ENCODE assay signal across 20 cellular contexts in the genomic region with DNA sequence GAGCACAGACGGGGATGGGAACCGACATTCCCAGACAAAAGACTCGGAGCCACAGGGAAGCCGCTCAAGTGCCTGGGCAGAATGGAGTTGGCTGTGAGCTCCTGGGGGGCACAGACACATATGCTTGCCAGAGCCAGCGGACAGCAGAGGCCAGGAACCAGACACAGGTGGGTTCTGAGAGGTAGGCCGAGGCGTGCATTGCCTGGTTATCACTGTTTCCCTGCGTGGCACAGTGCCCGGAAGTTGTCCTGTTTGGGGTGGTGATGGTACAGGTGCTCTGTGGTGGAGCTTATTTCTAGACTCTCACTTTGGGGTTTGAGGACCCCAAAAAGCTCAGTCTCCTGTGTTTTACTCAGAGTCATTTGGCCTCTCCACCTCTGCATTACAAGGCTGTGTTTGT. TPM values are rescaled to one million over a fixed set of nuclear protein-coding genes. Genes with fewer than 3 reads are reported as not detected.
DNase-seq lines count a peak whose midpoint lies in the region; ATAC-seq, FAIRE-seq and TF ChIP-seq lines count a peak whose summit lies in the region.
"Had no signal": no experiment of that assay in that cellular context is flagged by ENCODE, and none has a peak within 500 bp of the region (broad histone marks: within the 10 kb centered on the region; RNA-seq: fewer than 3 reads in every experiment).

No MANE protein-coding gene starts in this region.

- H3K27me3 Mint-ChIP-seq in nephron (ENCODE audit: low read depth): peaks cover 26% of the 10 kb centered on the region
- H3K27me3 Mint-ChIP-seq: CD4-positive, alpha-beta T cell had no signal

- no peaks in the 10 kb centered on the region for H3K27me3 ChIP-seq in heart left ventricle
- no peaks in the 10 kb centered on the region for H3K27me3 ChIP-seq in GM12878 (replicated peaks in 1 of 2; ENCODE audit: control insufficient read depth in 2 of 2, insufficient read depth in 2 of 2, low read length in 1 of 2)
- H3K27me3 ChIP-seq in upper lobe of right lung: no peaks in the 10 kb centered on the region
- H3K27me3 ChIP-seq in prostate gland (replicated peaks; ENCODE audit: insufficient read depth): no peaks in the 10 kb centered on the region
- H3K27me3 ChIP-seq: uterus had no signal

- H3K9me3 Mint-ChIP-seq in nephron: no peaks in the 10 kb centered on the region
- H3K9me3 Mint-ChIP-seq: CD4-positive, alpha-beta T cell; T-helper 1 cell treated with Interleukin-12 subunit alpha and Interleukin-12 subunit beta and Interleukin-4 antibody, amounts not matched to agents 30 μg/mL and 1 μg/mL, for 36 hours had no signal

- peaks cover 47% of the 10 kb centered on the region for H3K4me1 Mint-ChIP-seq in nephron

- peaks cover 0 to 6% (median 0%) of the 10 kb centered on the region in 9 donors for H3K36me3 ChIP-seq in heart left ventricle
- no peaks in the 10 kb centered on the region; a peak in 2 of 4 replicates for H3K36me3 ChIP-seq in GM12878 (ENCODE audit: control insufficient read depth in 2 of 2, insufficient read depth in 2 of 2, low read length in 1 of 2)
- H3K36me3 ChIP-seq in upper lobe of right lung: peaks cover 10% of the 10 kb centered on the region
- H3K36me3 ChIP-seq in prostate gland: no peaks in the 10 kb centered on the region
- H3K36me3 ChIP-seq: uterus had no signal

- TF ChIP-seq POLR2A in heart left ventricle (IDR thresholded peaks at IDR 0.05) (no peak), GM12878 (IDR thresholded peaks at IDR 0.05; ENCODE audit: low read depth, low read length) (no peak), prostate gland (IDR thresholded peaks at IDR 0.05) (no peak)

- no TSS peak for BruUV-seq in GM12878 (replicated peaks; lab: Mats Ljungman, UMichigan)

- H3K79me2 ChIP-seq in GM12878 (ENCODE audit: control insufficient read depth, insufficient read depth, low read length): peaks cover 25% of the 10 kb centered on the region
- H3K79me2 ChIP-seq: hepatocyte had no signal

- TF ChIP-seq CTCF in heart left ventricle (IDR thresholded peaks at IDR 0.05): no peak
- TF ChIP-seq CTCF in GM12878 (IDR thresholded peaks at IDR 0.05 in 2 of 3, conservative IDR thresholded peaks at IDR 0.05 in 1 of 3; ENCODE audit: control insufficient read depth in 2 of 3, extremely low read depth in 1 of 3, insufficient read depth in 1 of 3, low read depth in 3 of 3, low read length in 3 of 3): no peak
- no peak for TF ChIP-seq CTCF in nephron (IDR thresholded peaks at IDR 0.05; ENCODE audit: unreplicated experiment in 3 of 3)
- TF ChIP-seq CTCF in upper lobe of right lung (IDR thresholded peaks at IDR 0.05): no peak
- TF ChIP-seq CTCF in prostate gland (IDR thresholded peaks at IDR 0.05): no peak

- no peak for FAIRE-seq in GM12878 (lab: Jason Lieb, UNC)
- FAIRE-seq: K562 had no signal

- no peak for TF ChIP-seq RAD21 in GM12878 (IDR thresholded peaks at IDR 0.05; ENCODE audit: insufficient read depth, low read depth, low read length)

- no peak for TF ChIP-seq EP300 in GM12878 (IDR thresholded peaks at IDR 0.05; ENCODE audit: borderline replicate concordance in 1 of 2, control insufficient read depth in 1 of 2, low read depth in 2 of 2, low read length in 2 of 2)

- H3K27ac ChIP-seq in heart left ventricle (peak overlapping the region in 9 of 12 donors; percentile 12 to 89 (median 74)), GM12878 (ENCODE audit: control insufficient read depth, insufficient read depth) (no peak overlapping the region), upper lobe of right lung (no peak overlapping the region), prostate gland (no peak overlapping the region)
- H3K27ac ChIP-seq: hepatocyte had no signal

- H3K36me3 Mint-ChIP-seq in nephron (ENCODE audit: low read depth): no peaks in the 10 kb centered on the region

- H3K9me3 ChIP-seq in heart left ventricle (no peaks in the 10 kb centered on the region), GM12878 (replicated peaks; ENCODE audit: control insufficient read depth, insufficient read depth, low read length) (no peaks in the 10 kb centered on the region), upper lobe of right lung (no peaks in the 10 kb centered on the region), prostate gland (no peaks in the 10 kb centered on the region)
- H3K9me3 ChIP-seq: uterus had no signal

- peak overlapping the region; percentile 23 to 58 (median 48) for H3K4me3 Mint-ChIP-seq in nephron
- H3K4me3 Mint-ChIP-seq: T-helper 1 cell treated with Interleukin-12 subunit alpha and Interleukin-12 subunit beta and Interleukin-4 antibody, amounts not matched to agents 30 μg/mL and 1 μg/mL, for 36 hours had no signal

- POLR2A ChIA-PET in GM12878 (lab: Charles Lee): interaction anchor here (3.0 to 7.7 kb wide), 2 partner anchors 9 to 14 kb away, joined by 13 to 38 read pairs; no protein-coding TSS in a partner anchor

- intact Hi-C loops in heart left ventricle (cut with DNase I) (no loop called here), left cardiac atrium (cut with DNase I) (no loop called here), GM12878 (cut with micrococcal nuclease; ENCODE audit: unreplicated experiment) (no loop called here), upper lobe of right lung (cut with DNase I) (no loop called here), prostate gland (cut with DNase I) (no loop called here)

- no peak overlapping the region for H3K9ac ChIP-seq in GM12878 (ENCODE audit: control insufficient read depth, insufficient read depth, low read length)

- ATAC-seq in heart left ventricle (no peak), left cardiac atrium (no peak), GM12878 (no peak), upper lobe of right lung (no peak)
- ATAC-seq: esophagus mucosa, K562 had no signal

- H3K4me3 ChIP-seq in heart left ventricle (peak overlapping the region in 4 of 12 donors; percentile 57 to 84 (median 68)), GM12878 (no peak overlapping the region), upper lobe of right lung (peak overlapping the region; percentile 56), prostate gland (no peak overlapping the region)
- H3K4me3 ChIP-seq: hepatocyte, K562, smooth muscle cell, uterus had no signal

- CTCF ChIA-PET in GM12878 (lab: Yijun Ruan, JAX): interaction anchor here (1.3 kb wide), 1 partner anchor 9 kb away, joined by 7 read pairs; no protein-coding TSS in a partner anchor

- H4K20me1 ChIP-seq in GM12878 (ENCODE audit: control insufficient read depth, insufficient read depth): no peaks in the 10 kb centered on the region

- SMC1A ChIA-PET in GM12878 (lab: Charles Lee; ENCODE audit: uncharacterized antibody, unreplicated experiment): interaction anchor here (1.0 to 3.1 kb wide), 5 partner anchors 9 to 33 kb away, joined by 4 to 21 read pairs (median 5); no protein-coding TSS in a partner anchor

- in situ Hi-C loops in GM12878 (cut with MboI): no loop called here

- H3K4me1 ChIP-seq in heart left ventricle: peaks cover 12 to 73% (median 61%) of the 10 kb centered on the region in 12 donors
- H3K4me1 ChIP-seq in GM12878 (ENCODE audit: control insufficient read depth, insufficient read depth, low read length): peaks cover 46% of the 10 kb centered on the region
- peaks cover 52% of the 10 kb centered on the region for H3K4me1 ChIP-seq in upper lobe of right lung
- H3K4me1 ChIP-seq in prostate gland (replicated peaks): no peaks in the 10 kb centered on the region

- WGBS in heart left ventricle, 4 donors: 63 to 73% (median 71%) methylated on average over 4 to 9 of the region's 9 CpGs
- WGBS in GM12878 (ENCODE audit: insufficient coverage, insufficient replicate concordance, low lambda C conversion rate, missing lambda C conversion rate): 87% methylated on average over 9 of the region's 9 CpGs
- WGBS in prostate gland: 84% methylated on average over 9 of the region's 9 CpGs

- peak overlapping the region in 1 of 3 experiments; percentile 6 for H3K27ac Mint-ChIP-seq in nephron
- H3K27ac Mint-ChIP-seq: T-helper 1 cell treated with Interleukin-12 subunit alpha and Interleukin-12 subunit beta and Interleukin-4 antibody, amounts not matched to agents 30 μg/mL and 1 μg/mL, for 36 hours had no signal

- H2AFZ ChIP-seq in GM12878 (ENCODE audit: control insufficient read depth, low read depth, low read length): no peak overlapping the region
- H2AFZ ChIP-seq: hepatocyte had no signal

- peak overlapping the region; percentile 4 for H3K4me2 ChIP-seq in GM12878 (ENCODE audit: control insufficient read depth, insufficient read depth)
- H3K4me2 ChIP-seq: hepatocyte, smooth muscle cell had no signal

- DNase-seq in heart left ventricle: peak in 1 of 5 donors; percentile 26
- no peak for DNase-seq in left cardiac atrium
- DNase-seq in GM12878 (ENCODE audit: low read depth, low spot score): no peak
- no peak for DNase-seq in upper lobe of right lung
- no peak for DNase-seq in activated naive CD4-positive, alpha-beta T cell treated with Interleukin-2 at 50 U/mL for 16 hours
- no peak for DNase-seq in prostate gland (ENCODE audit: low spot score)
- DNase-seq in glomerular visceral epithelial cell (ENCODE audit: extremely low spot score): no peak
- DNase-seq: DMS79, NCI-H2171, uterus had no signal

- RAD21 ChIA-PET in GM12878 (lab: Charles Lee; ENCODE audit: unreplicated experiment): interaction anchor here (0.8 to 2.8 kb wide), 5 partner anchors 9 to 31 kb away, joined by 3 to 12 read pairs (median 4); no protein-coding TSS in a partner anchor

RNA-seq across cellular contexts. Expression of a gene that starts 2.5 kb away (rescaled TPM):
- total RNA-seq in heart left ventricle (10 to 100 TPM in 1 of 9 donors, 1 to 10 TPM in 8; 3.2 to 12.3 (median 6.7) TPM), left cardiac atrium (1 to 10 TPM; 4.4 to 8.3 TPM), GM12878 (2014; rRNA removed) (19.0 and 20.4 TPM in 2 replicates), GM12878 (2014; rRNA removed; fragmentation: Illumina TruSeq; extraction: Trizol) (6.7 and 7.7 TPM in 2 replicates), GM12878 (2021) (20.7 and 20.9 TPM in 2 replicates), upper lobe of right lung (27.0 TPM), prostate gland (10 to 100 TPM in 1 of 2 donors, 1 to 10 TPM in 1; 6.6 to 12.4 TPM)
- polyA plus RNA-seq in heart left ventricle (1 to 10 TPM; 2.7 to 4.7 TPM), GM12878 (2011; rRNA removed) (5.4 and 7.7 TPM in 2 replicates), GM12878 (2014; fragmentation: Illumina TruSeq; extraction: Trizol) (4.0 and 7.2 TPM in 2 replicates), GM12878 (2014; fragmentation: Nextera tagmentation; extraction: Ambion mirVana) (1 to 10 TPM in 1 of 2 experiments, under 1 TPM in 1; 0.43 to 1.2 TPM), GM12878 (2014; rRNA removed) (14.8 and 15.4 TPM in 2 replicates), GM12878 (2016; fragmentation: Nextera tagmentation; extraction: Ambion mirVana) (10 to 100 TPM; 10.3 to 11.0 TPM)
- 15.5 and 17.8 TPM in 2 replicates for total RNA-seq in GM12878 (2013; cell fraction: nucleolus; rRNA removed)
- 1.9 TPM for polyA plus RNA-seq in GM12878 (2011; ENCODE audit: low read depth)
- polyA plus RNA-seq in GM12878 (2011; cell fraction: cytosol; rRNA removed): 10.2 and 11.2 TPM in 2 replicates
- 31.5 and 33.4 TPM in 2 replicates for polyA plus RNA-seq in GM12878 (2011; cell fraction: nucleus; rRNA removed)
- 3.6 and 6.9 TPM in 2 replicates for polyA plus RNA-seq in GM12878 (2012)
- polyA minus RNA-seq in GM12878 (2011; rRNA and poly(A)+ RNA removed): 7.2 and 16.4 TPM in 2 replicates
- polyA minus RNA-seq in GM12878 (2011; cell fraction: cytosol; rRNA and poly(A)+ RNA removed): 6.9 and 7.1 TPM in 2 replicates
- 8.1 and 12.5 TPM in 2 replicates for polyA minus RNA-seq in GM12878 (2011; cell fraction: nucleus; rRNA and poly(A)+ RNA removed)

RNA-seq across cellular contexts. Expression of a gene that starts 39.6 kb away (rescaled TPM):
- under 1 TPM in 2 of 9 donors, not detected in 7; 0.22 to 0.37 TPM for total RNA-seq in heart left ventricle
- not detected for polyA plus RNA-seq in heart left ventricle
- total RNA-seq in left cardiac atrium: not detected
- total RNA-seq in GM12878 (2013; cell fraction: nucleolus; rRNA removed): not detected in 2 replicates
- total RNA-seq in GM12878 (2014; rRNA removed): not detected in 2 replicates
- not detected in 2 replicates for total RNA-seq in GM12878 (2014; rRNA removed; fragmentation: Illumina TruSeq; extraction: Trizol)
- 0.11 TPM in 1 of 2 replicates, not detected in the other for total RNA-seq in GM12878 (2021)
- not detected for polyA plus RNA-seq in GM12878 (2011; ENCODE audit: low read depth)
- not detected in 2 replicates for polyA plus RNA-seq in GM12878 (2011; rRNA removed)
- not detected in 2 replicates for polyA plus RNA-seq in GM12878 (2011; cell fraction: cytosol; rRNA removed)
- polyA plus RNA-seq in GM12878 (2011; cell fraction: nucleus; rRNA removed): not detected in 2 replicates
- not detected in 2 replicates for polyA plus RNA-seq in GM12878 (2012)
- polyA plus RNA-seq in GM12878 (2014; fragmentation: Illumina TruSeq; extraction: Trizol): not detected in 2 replicates
- not detected for polyA plus RNA-seq in GM12878 (2014; fragmentation: Nextera tagmentation; extraction: Ambion mirVana)
- polyA plus RNA-seq in GM12878 (2014; rRNA removed): not detected in 2 replicates
- not detected for polyA plus RNA-seq in GM12878 (2016; fragmentation: Nextera tagmentation; extraction: Ambion mirVana)
- polyA minus RNA-seq in GM12878 (2011; rRNA and poly(A)+ RNA removed): not detected in 2 replicates
- not detected in 2 replicates for polyA minus RNA-seq in GM12878 (2011; cell fraction: cytosol; rRNA and poly(A)+ RNA removed)
- polyA minus RNA-seq in GM12878 (2011; cell fraction: nucleus; rRNA and poly(A)+ RNA removed): not detected in 2 replicates
- total RNA-seq in upper lobe of right lung: not detected
- not detected for total RNA-seq in prostate gland
- total RNA-seq: activated CD8-positive, alpha-beta memory T cell treated with anti-CD3 and anti-CD28 coated beads for 36 hours; CD4-positive, alpha-beta T cell; dermis microvascular lymphatic vessel endothelial cell; hepatocyte; K562; osteocyte; smooth muscle cell; uterus had no signal
- polyA plus RNA-seq: hepatocyte, K562 had no signal

Comparison
In these comparisons a context has a peak if more than half of its experiments do, and no peak if none do; other contexts are left out.
1. H3K27ac ChIP-seq: peak in heart left ventricle (9 of 12); none in GM12878 (single experiment), upper lobe of right lung (single experiment) and prostate gland (0 of 2).